In the genomic region with DNA sequence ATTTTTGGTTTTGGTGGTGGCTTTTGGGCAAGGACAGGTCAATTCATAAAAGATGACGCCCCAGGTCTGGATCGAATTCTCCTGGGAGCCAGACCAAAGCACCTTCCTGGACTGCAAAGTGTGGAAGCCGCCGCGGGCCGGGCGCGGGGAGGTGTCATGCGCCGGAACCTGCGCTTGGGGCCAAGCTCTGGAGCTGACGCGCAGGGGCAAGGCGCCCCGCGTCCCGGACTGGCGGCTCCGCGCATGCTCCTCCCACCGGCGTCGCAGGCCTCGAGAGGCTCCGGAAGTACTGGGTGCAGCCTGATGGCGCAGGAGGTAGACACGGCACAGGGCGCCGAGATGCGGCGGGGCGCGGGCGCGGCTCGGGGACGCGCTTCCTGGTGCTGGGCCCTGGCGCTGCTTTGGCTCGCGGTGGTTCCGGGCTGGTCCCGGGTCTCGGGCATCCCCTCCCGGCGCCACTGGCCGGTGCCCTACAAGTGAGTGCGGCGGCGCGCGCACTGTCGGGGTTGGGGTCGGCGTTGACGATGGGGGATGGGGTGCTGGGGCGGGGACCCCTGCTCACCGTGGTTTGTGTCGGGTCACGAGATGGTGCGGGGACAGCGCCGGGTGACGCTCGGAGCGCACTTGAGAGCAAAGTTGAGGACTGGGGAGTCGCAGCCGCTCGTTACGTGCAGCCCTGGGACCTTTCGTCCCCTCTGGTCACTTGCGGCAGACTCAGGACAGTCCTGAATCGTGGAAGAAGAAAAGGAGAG, we compare ENCODE assay signal across 8 cellular contexts. TPM values are rescaled to one million over a fixed set of nuclear protein-coding genes. Genes with fewer than 3 reads are reported as not detected.
DNase-seq lines count a peak whose midpoint lies in the region; ATAC-seq and TF ChIP-seq lines count a peak whose summit lies in the region.

A gene (plus strand): TSS at position 286 of the 752 bp plus-strand sequence. CDS start 18 bp downstream, at position 304.

- no peaks in the 10 kb centered on the region for H3K36me3 Mint-ChIP-seq in natural killer cell treated with Interleukin-12 subunit alpha and Interleukin-12 subunit beta and Interleukin-15 and Interleukin-18, amount 100 ng/mL, for 72 hours

- peaks cover 36 to 42% of the 10 kb centered on the region in 2 donors for H3K4me1 Mint-ChIP-seq in natural killer cell treated with Interleukin-12 subunit alpha and Interleukin-12 subunit beta and Interleukin-15 and Interleukin-18, amount 100 ng/mL, for 72 hours (ENCODE audit: low read depth in 2 of 2)

- DNase-seq in ELF-1 (ENCODE audit: low read depth, low spot score) (peak; percentile 95), GOT3 (lab: John Stamatoyannopoulos, UW) (peak; percentile 76), LHCN-M2 (ENCODE audit: low read depth) (peak; percentile 90), SHP77 (lab: John Stamatoyannopoulos, UW) (peak; percentile 83 to 85), fibroblast of pulmonary artery (ENCODE audit: low read depth) (peak; percentile 93)
- DNase-seq in activated effector memory CD4-positive, alpha-beta T cell treated with Interleukin-2 at 50 U/mL for 16 hours: peak; percentile 93
- DNase-seq in natural killer cell treated with Interleukin-12 subunit alpha and Interleukin-12 subunit beta and Interleukin-15 and Interleukin-18, amount 100 ng/mL, for 72 hours (ENCODE audit: low spot score): peak; percentile 96
- DNase-seq in stimulated activated naive CD4-positive, alpha-beta T cell treated with Interleukin-2 at 50 U/mL for 16 hours (lab: John Stamatoyannopoulos, UW): peak; percentile 91

- H3K4me3 ChIP-seq in fibroblast of pulmonary artery (replicated peaks; ENCODE audit: low read depth, low read length): peak within 1 kb of the TSS; percentile 91

- H3K4me3 Mint-ChIP-seq in natural killer cell treated with Interleukin-12 subunit alpha and Interleukin-12 subunit beta and Interleukin-15 and Interleukin-18, amount 100 ng/mL, for 72 hours: peak within 1 kb of the TSS; percentile 95

- H3K27ac Mint-ChIP-seq in natural killer cell treated with Interleukin-12 subunit alpha and Interleukin-12 subunit beta and Interleukin-15 and Interleukin-18, amount 100 ng/mL, for 72 hours: peak within 1 kb of the TSS; percentile 94 to 95

- ATAC-seq in natural killer cell treated with Interleukin-12 subunit alpha and Interleukin-12 subunit beta and Interleukin-15 and Interleukin-18, amount 100 ng/mL, for 72 hours: peak; percentile 92 to 95

- no peak for TF ChIP-seq CTCF in fibroblast of pulmonary artery (IDR thresholded peaks at IDR 0.05; ENCODE audit: low read length, missing control alignments)

- H3K27me3 Mint-ChIP-seq in natural killer cell treated with Interleukin-12 subunit alpha and Interleukin-12 subunit beta and Interleukin-15 and Interleukin-18, amount 100 ng/mL, for 72 hours: peaks cover 37 to 45% of the 10 kb centered on the region in 2 donors

- H3K9me3 Mint-ChIP-seq in natural killer cell treated with Interleukin-12 subunit alpha and Interleukin-12 subunit beta and Interleukin-15 and Interleukin-18, amount 100 ng/mL, for 72 hours: no peaks in the 10 kb centered on the region

RNA-seq across cellular contexts. Expression of the gene that starts here (rescaled TPM):
- total RNA-seq in LHCN-M2 (2014; rRNA removed): 28.5 and 30.7 TPM in 2 replicates
- polyA plus RNA-seq in LHCN-M2 (2012): 16.9 TPM
- total RNA-seq in natural killer cell treated with Interleukin-12 subunit alpha and Interleukin-12 subunit beta and Interleukin-15 and Interleukin-18, amount 100 ng/mL, for 72 hours: 1 to 10 TPM; 6.1 to 8.3 TPM

Comparison
In these comparisons a context has a peak if more than half of its experiments do, and no peak if none do; other contexts are left out.
1. Peak in every context shown above with its lines: DNase-seq, ATAC-seq and H3K4me3 ChIP-seq.